Comparison of ENCODE assay signal across 6 cellular contexts in genomic region chr3:77773084-77773483, GRCh38.
"Had no signal": no experiment of that assay in that cellular context is flagged by ENCODE, and none has a peak within 500 bp of the region (broad histone marks: within the 10 kb centered on the region; RNA-seq: fewer than 3 reads in every experiment).

No MANE protein-coding gene starts in this region.

- H3K4me3 ChIP-seq: GM23248, HAP-1 had no signal

- H2AFZ ChIP-seq: GM23248 had no signal

- ATAC-seq: HCT116 had no signal

- H3K27ac ChIP-seq: GM23248 had no signal

- H3K36me3 ChIP-seq: HAP-1 had no signal

- DNase-seq: GM23248, GOT3, H7, IMR-90 had no signal

- H3K4me1 ChIP-seq: HAP-1 had no signal

- H3K9me3 ChIP-seq: HAP-1 had no signal

- H3K9ac ChIP-seq: GM23248 had no signal
